In genomic region chr17:29070308-29070707, GRCh38 we compare ENCODE assay signal across 20 cellular contexts. TPM values are rescaled to one million over a fixed set of nuclear protein-coding genes. Genes with fewer than 3 reads are reported as not detected.
"Had no signal": no experiment of that assay in that cellular context is flagged by ENCODE, and none has a peak within 500 bp of the region (broad histone marks: within the 10 kb centered on the region; RNA-seq: fewer than 3 reads in every experiment).

No MANE protein-coding gene starts in this region.

- H3K4me3 ChIP-seq: adrenal gland, left lung, mucosa of descending colon, pancreas, smooth muscle cell, thoracic aorta had no signal

- H3K27ac Mint-ChIP-seq: activated CD4-positive, alpha-beta T cell treated with anti-CD3 and anti-CD28 coated beads for 36 hours; activated T-helper 1 cell treated with anti-CD3 and anti-CD28 coated beads, Interleukin-12 subunit alpha, Interleukin-12 subunit beta, Interleukin-2, Interleukin-4 antibody, amounts not matched to agents 30 ng/mL and 10 ng/mL and 1 ng/mL, durations not matched to agents 14 hours and 24 hours and 36 hours; endodermal cell; memory B cell; stimulated activated naive B cell treated with anti-CD40 and anti-IgM and Interleukin-4, amounts not matched to agents 10 μg/mL and 1 μg/mL and 100 μg/mL, for 72 hours had no signal

- H3K27me3 ChIP-seq: adrenal gland, left lung, pancreas had no signal

- H3K9me3 Mint-ChIP-seq: activated naive CD4-positive, alpha-beta T cell treated with anti-CD3 and anti-CD28 coated beads, Interleukin-2, amount 50 U/mL, for 72 hours; activated T-helper 1 cell treated with anti-CD3 and anti-CD28 coated beads, Interleukin-12 subunit alpha, Interleukin-12 subunit beta, Interleukin-2, Interleukin-4 antibody, amounts not matched to agents 30 ng/mL and 10 ng/mL and 1 ng/mL, durations not matched to agents 14 hours and 24 hours and 36 hours; endodermal cell; memory B cell; naive B cell; stimulated activated naive B cell treated with anti-CD40 and anti-IgM and Interleukin-4, amounts not matched to agents 10 μg/mL and 1 μg/mL and 100 μg/mL, for 72 hours had no signal

- ATAC-seq: activated CD4-positive, alpha-beta T cell treated with anti-CD3 and anti-CD28 coated beads for 36 hours; activated naive CD4-positive, alpha-beta T cell treated with anti-CD3 and anti-CD28 coated beads, Interleukin-2, amount 50 U/mL, for 72 hours; stimulated activated naive B cell treated with anti-CD40 and anti-IgM and Interleukin-4, amounts not matched to agents 10 μg/mL and 1 μg/mL and 100 μg/mL, for 72 hours had no signal

- H3K4me1 ChIP-seq: adrenal gland, foreskin keratinocyte, pancreas had no signal

- H3K4me2 ChIP-seq: smooth muscle cell had no signal

- H3K9me3 ChIP-seq: adrenal gland, left lung, mucosa of descending colon, pancreas, thoracic aorta had no signal

- H3K36me3 Mint-ChIP-seq: activated naive CD4-positive, alpha-beta T cell treated with anti-CD3 and anti-CD28 coated beads, Interleukin-2, amount 50 U/mL, for 72 hours; naive B cell; stimulated activated naive B cell treated with anti-CD40 and anti-IgM and Interleukin-4, amounts not matched to agents 10 μg/mL and 1 μg/mL and 100 μg/mL, for 72 hours had no signal

- H3K4me1 Mint-ChIP-seq: activated CD4-positive, alpha-beta T cell treated with anti-CD3 and anti-CD28 coated beads for 36 hours; memory B cell; stimulated activated naive B cell treated with anti-CD40 and anti-IgM and Interleukin-4, amounts not matched to agents 10 μg/mL and 1 μg/mL and 100 μg/mL, for 72 hours had no signal

- H3K27ac ChIP-seq: adrenal gland, epithelial cell of prostate, foreskin keratinocyte, left lung, pancreas, thoracic aorta had no signal

- H3K4me3 Mint-ChIP-seq: activated CD4-positive, alpha-beta T cell treated with anti-CD3 and anti-CD28 coated beads for 36 hours; activated T-helper 1 cell treated with anti-CD3 and anti-CD28 coated beads, Interleukin-12 subunit alpha, Interleukin-12 subunit beta, Interleukin-2, Interleukin-4 antibody, amounts not matched to agents 30 ng/mL and 10 ng/mL and 1 ng/mL, durations not matched to agents 14 hours and 24 hours and 36 hours; endodermal cell; memory B cell; naive B cell; stimulated activated naive B cell treated with anti-CD40 and anti-IgM and Interleukin-4, amounts not matched to agents 10 μg/mL and 1 μg/mL and 100 μg/mL, for 72 hours had no signal

- DNase-seq: activated CD4-positive, alpha-beta T cell treated with anti-CD3 and anti-CD28 coated beads for 36 hours; activated CD4-positive, alpha-beta T cell treated with anti-CD3 and anti-CD28 coated beads, Interleukin-2, amount 50 U/mL, for 48 hours; activated gamma-delta T cell treated with Interleukin-2 at 50 U/mL for 16 hours; adrenal gland; kidney; left lung; naive B cell; pancreas; stimulated activated CD4-positive, alpha-beta T cell treated with anti-CD3 and anti-CD28 coated beads, Interleukin-4, amount 100 ng/mL, for 1 hour; stimulated activated naive B cell treated with anti-CD40 and anti-IgM and Interleukin-4, amounts not matched to agents 10 μg/mL and 1 μg/mL and 100 μg/mL, for 72 hours; SW 1271 had no signal

- H3K36me3 ChIP-seq: adrenal gland, pancreas, thoracic aorta had no signal

- H3K27me3 Mint-ChIP-seq: activated CD4-positive, alpha-beta T cell treated with anti-CD3 and anti-CD28 coated beads for 36 hours; memory B cell; naive B cell; stimulated activated naive B cell treated with anti-CD40 and anti-IgM and Interleukin-4, amounts not matched to agents 10 μg/mL and 1 μg/mL and 100 μg/mL, for 72 hours had no signal

RNA-seq across cellular contexts. Expression of gene PIPOX, which starts 27.4 kb away (rescaled TPM):
- polyA plus RNA-seq: foreskin keratinocyte had no signal
